Comparison of ENCODE assay signal across 21 cellular contexts in the genomic region with DNA sequence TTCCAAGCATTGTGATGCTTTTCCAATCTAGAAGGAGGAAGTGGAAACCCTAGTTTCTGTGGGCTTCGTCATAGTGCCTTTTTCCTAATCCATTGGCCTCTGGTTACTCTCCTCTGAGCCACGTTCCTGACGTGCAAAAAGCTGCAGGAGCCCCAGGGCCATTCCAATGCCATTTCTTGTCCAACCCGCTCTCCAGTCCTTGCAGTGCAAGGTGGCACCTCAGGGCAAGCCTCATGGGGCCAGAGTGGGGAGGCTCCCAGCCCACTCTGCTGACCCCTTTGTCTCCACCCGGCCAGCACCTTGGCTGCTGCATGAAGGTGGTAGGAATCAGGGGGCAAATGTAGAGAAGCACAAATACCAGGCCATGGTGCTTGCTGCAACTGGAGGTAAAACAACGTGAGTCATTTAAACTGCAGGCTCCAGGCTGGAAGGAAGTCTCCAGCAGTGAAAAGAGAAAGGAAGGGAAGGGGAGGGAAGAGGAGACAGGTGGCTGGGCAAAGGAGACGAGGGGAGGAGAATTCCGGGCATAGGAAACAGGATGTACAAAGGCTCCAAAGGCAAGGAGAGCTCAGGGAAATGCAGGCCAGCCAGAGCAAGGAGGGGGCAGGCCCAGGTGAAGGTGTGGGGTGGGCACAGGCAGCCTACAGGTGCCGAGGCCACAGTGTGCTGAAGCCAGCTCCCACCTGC.
DNase-seq lines count a peak whose midpoint lies in the region; ATAC-seq and TF ChIP-seq lines count a peak whose summit lies in the region.
"Had no signal": no experiment of that assay in that cellular context is flagged by ENCODE, and none has a peak within 500 bp of the region (broad histone marks: within the 10 kb centered on the region; RNA-seq: fewer than 3 reads in every experiment).

No MANE protein-coding gene starts in this region.

- TF ChIP-seq CTCF in GM23338 (conservative IDR thresholded peaks at IDR 0.05; ENCODE audit: low read depth in 2 of 2) = no peak

- peaks cover 19% of the 10 kb centered on the region for H3K36me3 Mint-ChIP-seq in GM23338 (ENCODE audit: low read depth)
- no peaks in the 10 kb centered on the region for H3K36me3 Mint-ChIP-seq in natural killer cell treated with Interleukin-12 subunit alpha and Interleukin-12 subunit beta and Interleukin-15 and Interleukin-18, amount 100 ng/mL, for 72 hours
- H3K36me3 Mint-ChIP-seq: naive thymus-derived CD8-positive, alpha-beta T cell had no signal

- peak overlapping the region; percentile 94 for H3K27ac Mint-ChIP-seq in GM23338
- no peak overlapping the region for H3K27ac Mint-ChIP-seq in natural killer cell treated with Interleukin-12 subunit alpha and Interleukin-12 subunit beta and Interleukin-15 and Interleukin-18, amount 100 ng/mL, for 72 hours
- H3K27ac Mint-ChIP-seq: CD4-positive, alpha-beta T cell; naive thymus-derived CD8-positive, alpha-beta T cell; stimulated activated naive CD8-positive, alpha-beta T cell treated with anti-CD3 and anti-CD28 coated beads, Interleukin-15, amount 100 ng/mL, for 72 hours had no signal

- H3K79me2 ChIP-seq in GM23338 (replicated peaks; ENCODE audit: insufficient read depth) = no peaks in the 10 kb centered on the region

- H3K4me1 ChIP-seq in GM23338 (ENCODE audit: insufficient read depth) = peaks cover 63% of the 10 kb centered on the region
- peaks cover 31% of the 10 kb centered on the region for H3K4me1 ChIP-seq in iPS-18a (ENCODE audit: control insufficient read depth, low read depth, low read length)
- H3K4me1 ChIP-seq: Peyer's patch, upper lobe of right lung had no signal

- no peak overlapping the region for H2AFZ ChIP-seq in GM23338

- peak overlapping the region; percentile 92 for H3K27ac ChIP-seq in GM23338 (ENCODE audit: low read depth)
- H3K27ac ChIP-seq in iPS-18a (ENCODE audit: low read length) = no peak overlapping the region
- H3K27ac ChIP-seq: breast epithelium, dorsolateral prefrontal cortex, gastroesophageal sphincter, Peyer's patch, SK-N-MC, upper lobe of right lung had no signal

- H3K27me3 ChIP-seq in GM23338 (ENCODE audit: insufficient read depth) = peaks cover 69% of the 10 kb centered on the region
- peaks cover 92% of the 10 kb centered on the region for H3K27me3 ChIP-seq in iPS-18a (ENCODE audit: control insufficient read depth, insufficient read depth, low read length)
- H3K27me3 ChIP-seq: breast epithelium, dorsolateral prefrontal cortex, gastroesophageal sphincter, Peyer's patch had no signal

- H3K4me3 ChIP-seq in GM23338 (peak overlapping the region; percentile 39), iPS-18a (ENCODE audit: low read length) (peak overlapping the region; percentile 8)
- H3K4me3 ChIP-seq: breast epithelium, dorsolateral prefrontal cortex, gastroesophageal sphincter, Peyer's patch, SK-N-MC, upper lobe of right lung had no signal

- peak overlapping the region; percentile 36 for H3K4me3 Mint-ChIP-seq in GM23338
- H3K4me3 Mint-ChIP-seq in natural killer cell treated with Interleukin-12 subunit alpha and Interleukin-12 subunit beta and Interleukin-15 and Interleukin-18, amount 100 ng/mL, for 72 hours = no peak overlapping the region
- H3K4me3 Mint-ChIP-seq: CD4-positive, alpha-beta T cell; naive thymus-derived CD8-positive, alpha-beta T cell; stimulated activated naive CD8-positive, alpha-beta T cell treated with anti-CD3 and anti-CD28 coated beads, Interleukin-15, amount 100 ng/mL, for 72 hours had no signal

- H3K9ac ChIP-seq in iPS-18a (ENCODE audit: low read length) = no peak overlapping the region

- DNase-seq in A172 (ENCODE audit: low spot score) = peak; percentile 44
- DNase-seq in GM23338 (ENCODE audit: low spot score) = peak; percentile 83
- DNase-seq in NCI-H345 (lab: John Stamatoyannopoulos, UW) = peak; percentile 26
- no peak for DNase-seq in natural killer cell treated with Interleukin-12 subunit alpha and Interleukin-12 subunit beta and Interleukin-15 and Interleukin-18, amount 100 ng/mL, for 72 hours (ENCODE audit: low spot score)
- DNase-seq in COLO829 (ENCODE audit: low spot score) = no peak
- DNase-seq: CD4-positive, alpha-beta T cell; dorsolateral prefrontal cortex; HCEC 1CT; naive thymus-derived CD8-positive, alpha-beta T cell; NCI-H82; Peyer's patch; stimulated activated CD4-positive, alpha-beta T cell treated with anti-CD3 and anti-CD28 coated beads, Interleukin-2, amount 100 ng/mL, for 24 hours; stimulated activated naive CD8-positive, alpha-beta T cell treated with anti-CD3 and anti-CD28 coated beads, Interleukin-15, amount 100 ng/mL, for 72 hours; T-helper 9 cell; upper lobe of right lung had no signal

- peaks cover 21% of the 10 kb centered on the region; the same call in 2 of the 3 replicates for H3K9me3 Mint-ChIP-seq in GM23338
- no peaks in the 10 kb centered on the region for H3K9me3 Mint-ChIP-seq in natural killer cell treated with Interleukin-12 subunit alpha and Interleukin-12 subunit beta and Interleukin-15 and Interleukin-18, amount 100 ng/mL, for 72 hours
- H3K9me3 Mint-ChIP-seq: CD4-positive, alpha-beta T cell; naive thymus-derived CD8-positive, alpha-beta T cell; stimulated activated naive CD8-positive, alpha-beta T cell treated with anti-CD3 and anti-CD28 coated beads, Interleukin-15, amount 100 ng/mL, for 72 hours had no signal

- no peaks in the 10 kb centered on the region for H3K9me3 ChIP-seq in iPS-18a (ENCODE audit: control insufficient read depth, low read depth, low read length)
- H3K9me3 ChIP-seq: breast epithelium, gastroesophageal sphincter, Peyer's patch, upper lobe of right lung had no signal

- peak; percentile 37 for ATAC-seq in GM23338
- no peak for ATAC-seq in GM21528 (IDR thresholded peaks at IDR 0.05; ENCODE audit: low FRiP score, unreplicated experiment)
- ATAC-seq in natural killer cell treated with Interleukin-12 subunit alpha and Interleukin-12 subunit beta and Interleukin-15 and Interleukin-18, amount 100 ng/mL, for 72 hours = no peak
- ATAC-seq in GM21367 (IDR thresholded peaks at IDR 0.05; ENCODE audit: unreplicated experiment) = no peak
- ATAC-seq: gastroesophageal sphincter; naive thymus-derived CD8-positive, alpha-beta T cell; stimulated activated naive CD8-positive, alpha-beta T cell treated with anti-CD3 and anti-CD28 coated beads, Interleukin-15, amount 100 ng/mL, for 72 hours; upper lobe of right lung had no signal

- no peaks in the 10 kb centered on the region for H4K20me1 ChIP-seq in GM23338 (replicated peaks; ENCODE audit: insufficient read depth)

- peak overlapping the region; percentile 75 for H3K4me2 ChIP-seq in GM23338

- no peaks in the 10 kb centered on the region for H3K36me3 ChIP-seq in GM23338 (ENCODE audit: insufficient read depth)
- no peaks in the 10 kb centered on the region for H3K36me3 ChIP-seq in iPS-18a (ENCODE audit: control insufficient read depth, low read depth, low read length)
- H3K36me3 ChIP-seq: breast epithelium, gastroesophageal sphincter, Peyer's patch, upper lobe of right lung had no signal

- H3K4me1 Mint-ChIP-seq in GM23338 = peaks cover 76% of the 10 kb centered on the region
- H3K4me1 Mint-ChIP-seq in natural killer cell treated with Interleukin-12 subunit alpha and Interleukin-12 subunit beta and Interleukin-15 and Interleukin-18, amount 100 ng/mL, for 72 hours (ENCODE audit: low read depth in 2 of 2) = peaks cover 14 to 19% of the 10 kb centered on the region in 2 donors
- H3K4me1 Mint-ChIP-seq: stimulated activated naive CD8-positive, alpha-beta T cell treated with anti-CD3 and anti-CD28 coated beads, Interleukin-15, amount 100 ng/mL, for 72 hours had no signal

- H3K9me2 ChIP-seq in GM23338 (ENCODE audit: insufficient read depth) = no peaks in the 10 kb centered on the region

- H3K27me3 Mint-ChIP-seq in GM23338 (ENCODE audit: insufficient read depth, low read depth, poor library complexity) = peaks cover 76% of the 10 kb centered on the region
- H3K27me3 Mint-ChIP-seq in natural killer cell treated with Interleukin-12 subunit alpha and Interleukin-12 subunit beta and Interleukin-15 and Interleukin-18, amount 100 ng/mL, for 72 hours = peaks cover 0 to 15% of the 10 kb centered on the region in 2 donors
- H3K27me3 Mint-ChIP-seq: CD4-positive, alpha-beta T cell; stimulated activated naive CD8-positive, alpha-beta T cell treated with anti-CD3 and anti-CD28 coated beads, Interleukin-15, amount 100 ng/mL, for 72 hours had no signal

- H3F3A ChIP-seq in GM23338 (replicated peaks; ENCODE audit: low read depth) = peaks cover 11% of the 10 kb centered on the region; the same call in 1 of the 2 replicates

TF ChIP-seq in GM23338, 12 proteins besides CTCF, POLR2A, EP300 and RAD21 (continues in another document):
- TF ChIP-seq NANOG (IDR thresholded peaks at IDR 0.05; ENCODE audit: borderline replicate concordance) (peak; percentile 58; the same call in 1 of the 2 replicates), STAT1 (IDR thresholded peaks at IDR 0.05; ENCODE audit: unreplicated experiment) (no peak)
- TF ChIP-seq, protein P1, sequence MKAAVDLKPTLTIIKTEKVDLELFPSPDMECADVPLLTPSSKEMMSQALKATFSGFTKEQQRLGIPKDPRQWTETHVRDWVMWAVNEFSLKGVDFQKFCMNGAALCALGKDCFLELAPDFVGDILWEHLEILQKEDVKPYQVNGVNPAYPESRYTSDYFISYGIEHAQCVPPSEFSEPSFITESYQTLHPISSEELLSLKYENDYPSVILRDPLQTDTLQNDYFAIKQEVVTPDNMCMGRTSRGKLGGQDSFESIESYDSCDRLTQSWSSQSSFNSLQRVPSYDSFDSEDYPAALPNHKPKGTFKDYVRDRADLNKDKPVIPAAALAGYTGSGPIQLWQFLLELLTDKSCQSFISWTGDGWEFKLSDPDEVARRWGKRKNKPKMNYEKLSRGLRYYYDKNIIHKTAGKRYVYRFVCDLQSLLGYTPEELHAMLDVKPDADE (IDR thresholded peaks at IDR 0.05) = peak; percentile 88

Comparison
In these comparisons a context has a peak if more than half of its experiments do, and no peak if none do; other contexts are left out.
1. DNase-seq: peak in A172 (single experiment), GM23338 (single experiment) and NCI-H345 (single experiment); none in natural killer cell treated with Interleukin-12 subunit alpha and Interleukin-12 subunit beta and Interleukin-15 and Interleukin-18, amount 100 ng/mL, for 72 hours (single experiment) and COLO829 (single experiment).